ENCODE assay signal across 8 cellular contexts in the genomic region with DNA sequence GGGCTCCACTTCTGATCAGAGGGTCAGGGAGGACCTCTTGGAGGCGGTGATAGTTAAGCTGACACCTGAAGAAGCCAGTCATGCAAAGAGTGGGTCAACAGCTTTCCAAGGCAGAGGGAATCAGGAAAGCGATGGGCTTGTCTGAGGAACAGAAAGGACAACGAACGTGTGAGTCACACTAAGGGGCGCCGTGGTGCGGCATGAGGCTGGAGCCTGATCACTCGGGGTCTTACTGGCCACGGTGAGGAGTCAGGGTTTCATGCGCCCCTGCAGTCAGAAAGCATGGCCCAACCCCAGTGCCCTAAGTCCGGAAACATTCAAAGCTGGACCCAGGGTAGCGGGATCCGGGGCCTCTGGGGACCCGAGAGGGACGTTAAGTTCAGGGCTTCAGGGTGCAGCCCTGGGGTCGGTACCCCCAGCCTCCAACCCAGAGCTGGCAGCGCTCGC. TPM values are rescaled to one million over a fixed set of nuclear protein-coding genes. Genes with fewer than 3 reads are reported as not detected.
A peak's percentile ranks its signal among the peaks of the same experiment; 100 is the strongest.
DNase-seq lines count a peak whose midpoint lies in the region; ATAC-seq and TF ChIP-seq lines count a peak whose summit lies in the region.

No MANE protein-coding gene starts in this region.

- no peak for DNase-seq in activated T-cell treated with anti-CD3 and anti-CD28 coated beads, Interleukin-2, amount 50 U/mL, for 4 hours
- DNase-seq in activated T-cell treated with anti-CD3 and anti-CD28 coated beads, Interleukin-2, amount 50 U/mL, for 1 hour = no peak
- no peak for DNase-seq in SJSA1 (ENCODE audit: low read depth in 1 of 2, low spot score in 2 of 2)
- no peak for DNase-seq in esophagus squamous epithelium (lab: John Stamatoyannopoulos, UW)
- DNase-seq in ovary = peak in 1 of 5 donors; percentile 17
- no peak for DNase-seq in Kasumi-1 (lab: John Stamatoyannopoulos, UW)
- DNase-seq in NCI-H446 treated with DMSO at 0.1 percent for 48 hours (lab: John Stamatoyannopoulos, UW) = no peak

- TF ChIP-seq POLR2A in esophagus squamous epithelium (IDR thresholded peaks at IDR 0.05) (no peak), ovary (IDR thresholded peaks at IDR 0.05) (no peak)

- H3K4me3 ChIP-seq in SJSA1 (peak overlapping the region; percentile 35), esophagus squamous epithelium (peak overlapping the region; percentile 17 to 67 (median 46)), ovary (peak overlapping the region; percentile 30)

- 4 to 7% methylated on average over 15 to 16 of the region's 18 CpGs for WGBS in esophagus squamous epithelium, 2 donors
- 1 to 3% (median 2%) methylated on average over 18 of the region's 18 CpGs for WGBS in ovary, 3 donors

- peaks cover 37% of the 10 kb centered on the region for H3K27me3 ChIP-seq in SJSA1 (replicated peaks)
- H3K27me3 ChIP-seq in esophagus squamous epithelium = peaks cover 0 to 72% (median 1%) of the 10 kb centered on the region in 4 donors
- no peaks in the 10 kb centered on the region for H3K27me3 ChIP-seq in ovary

- H3K27ac ChIP-seq in SJSA1 (no peak overlapping the region), esophagus squamous epithelium (no peak overlapping the region), ovary (no peak overlapping the region)

- no peak for TF ChIP-seq EP300 in ovary (IDR thresholded peaks at IDR 0.05)

- H3K27me3 Mint-ChIP-seq in activated T-cell treated with anti-CD3 and anti-CD28 coated beads, Interleukin-2, amount 50 U/mL, for 4 hours (ENCODE audit: low read depth) = peaks cover 59% of the 10 kb centered on the region

- intact Hi-C loops in esophagus squamous epithelium (cut with DNase I) = no loop called here
- intact Hi-C loops in ovary (cut with DNase I) = no loop called here

- H3K36me3 Mint-ChIP-seq in activated T-cell treated with anti-CD3 and anti-CD28 coated beads, Interleukin-2, amount 50 U/mL, for 4 hours (ENCODE audit: insufficient read depth) = no peaks in the 10 kb centered on the region

- ATAC-seq in activated T-cell treated with anti-CD3 and anti-CD28 coated beads, Interleukin-2, amount 50 U/mL, for 4 hours = peak; percentile 42 to 55
- ATAC-seq in HG03469 (IDR thresholded peaks at IDR 0.05; ENCODE audit: unreplicated experiment) = no peak

- H3K9me3 Mint-ChIP-seq in activated T-cell treated with anti-CD3 and anti-CD28 coated beads, Interleukin-2, amount 50 U/mL, for 4 hours = no peaks in the 10 kb centered on the region

- H3K4me1 Mint-ChIP-seq in activated T-cell treated with anti-CD3 and anti-CD28 coated beads, Interleukin-2, amount 50 U/mL, for 4 hours (ENCODE audit: low read depth) = peaks cover 9% of the 10 kb centered on the region

- H3K36me3 ChIP-seq in SJSA1 (no peaks in the 10 kb centered on the region), esophagus squamous epithelium (no peaks in the 10 kb centered on the region), ovary (no peaks in the 10 kb centered on the region)

- H3K9me3 ChIP-seq in SJSA1 (replicated peaks) (0 out of 2 replicates have a peak, but pooled peaks cover 3% of the 10 kb centered on the region), esophagus squamous epithelium (no peaks in the 10 kb centered on the region), ovary (no peaks in the 10 kb centered on the region)

- peaks cover 7% of the 10 kb centered on the region for H3K4me1 ChIP-seq in SJSA1 (replicated peaks)
- H3K4me1 ChIP-seq in esophagus squamous epithelium = peaks cover 7 to 18% (median 11%) of the 10 kb centered on the region in 3 donors
- H3K4me1 ChIP-seq in ovary (ENCODE audit: insufficient read depth) = peaks cover 3% of the 10 kb centered on the region

- TF ChIP-seq CTCF in esophagus squamous epithelium (IDR thresholded peaks at IDR 0.05) (no peak), ovary (IDR thresholded peaks at IDR 0.05) (no peak)

- H3K4me3 Mint-ChIP-seq in activated T-cell treated with anti-CD3 and anti-CD28 coated beads, Interleukin-2, amount 50 U/mL, for 4 hours = peak overlapping the region; percentile 80

RNA-seq across cellular contexts. Expression of gene SLC32A1, which starts 50.5 kb away (rescaled TPM):
- not detected for total RNA-seq in activated T-cell treated with anti-CD3 and anti-CD28 coated beads, Interleukin-2, amount 50 U/mL, for 4 hours
- not detected in 2 replicates for total RNA-seq in SJSA1 (2014; rRNA removed; shearing (Covaris generic))
- not detected for total RNA-seq in esophagus squamous epithelium
- not detected for total RNA-seq in ovary
- not detected for polyA plus RNA-seq in ovary
